ENCODE assay signal across 18 cellular contexts in the genomic region with DNA sequence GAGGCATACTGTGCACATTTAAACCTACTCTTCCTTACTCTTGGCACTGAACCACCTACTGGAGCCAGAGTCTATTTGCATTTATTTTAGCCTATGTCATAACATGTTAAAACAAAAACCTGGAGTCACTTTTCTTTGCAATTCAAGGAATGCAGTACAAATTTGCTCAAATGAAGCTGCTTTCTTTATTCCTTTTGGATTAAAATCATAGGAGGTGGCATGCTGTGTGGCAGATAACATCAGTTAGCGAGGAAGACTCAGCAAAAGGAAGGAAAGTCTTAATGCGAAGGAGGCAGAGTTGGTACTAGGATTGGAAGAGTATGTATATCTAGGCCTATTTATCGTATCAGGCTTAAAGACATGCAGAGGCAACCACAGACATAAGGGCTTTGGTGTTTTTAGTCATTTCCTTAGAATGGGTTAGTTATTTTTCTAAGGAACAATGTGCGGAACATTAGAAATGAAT.
DNase-seq lines count a peak whose midpoint lies in the region; ATAC-seq and TF ChIP-seq lines count a peak whose summit lies in the region.
"Had no signal": no experiment of that assay in that cellular context is flagged by ENCODE, and none has a peak within 500 bp of the region (broad histone marks: within the 10 kb centered on the region; RNA-seq: fewer than 3 reads in every experiment).

No MANE protein-coding gene starts in this region.

- CTCF ChIA-PET in activated CD4-positive, alpha-beta T cell treated with anti-CD3 and anti-CD28 coated beads, Interleukin-2, amount 10 ng/mL, durations not matched to agents 7 days and 5 days (lab: Charles Lee), result interaction anchor here (1.5 kb wide), 1 partner anchor 17 kb away, joined by 3 read pairs; no protein-coding TSS in a partner anchor

- H3K36me3 ChIP-seq in Karpas-422 (ENCODE audit: insufficient read depth, low read length), result no peaks in the 10 kb centered on the region
- H3K36me3 ChIP-seq: adrenal gland had no signal

- no peaks in the 10 kb centered on the region for H3K4me1 ChIP-seq in Karpas-422 (ENCODE audit: low read length)

- H3K9ac ChIP-seq in Karpas-422 (ENCODE audit: low read length), result no peak overlapping the region

- ATAC-seq in GM18498 (IDR thresholded peaks at IDR 0.05; ENCODE audit: unreplicated experiment), result no peak
- ATAC-seq: activated CD8-positive, alpha-beta T cell treated with anti-CD3 and anti-CD28 coated beads for 36 hours; GM23338 had no signal

- H4K20me1 ChIP-seq in Karpas-422 (ENCODE audit: insufficient read depth, low read depth, low read length), result no peaks in the 10 kb centered on the region

- POLR2A ChIA-PET in activated CD4-positive, alpha-beta T cell treated with anti-CD3 and anti-CD28 coated beads, Interleukin-2, amount 10 ng/mL, durations not matched to agents 7 days and 5 days (lab: Charles Lee), result interaction anchor here (0.7 kb wide), 1 partner anchor 115 kb away, joined by 3 read pairs; no protein-coding TSS in a partner anchor

- no peak overlapping the region for H3K4me3 ChIP-seq in Karpas-422 (ENCODE audit: low read length)
- H3K4me3 ChIP-seq: adrenal gland, GM23338 had no signal

- no peak overlapping the region for H3K27ac ChIP-seq in Karpas-422 (ENCODE audit: low read length)
- H3K27ac ChIP-seq: 22Rv1, adrenal gland had no signal

- no peaks in the 10 kb centered on the region for H3K27me3 Mint-ChIP-seq in activated CD4-positive, alpha-beta T cell treated with anti-CD3 and anti-CD28 coated beads, Interleukin-2, amount 10 ng/mL, durations not matched to agents 7 days and 5 days
- no peaks in the 10 kb centered on the region for H3K27me3 Mint-ChIP-seq in T-helper 2 cell treated with Interferon-gamma antibody and Interleukin-4, amounts not matched to agents 5 μg/mL and 100 μg/mL, for 36 hours (ENCODE audit: low read depth)
- peaks cover 33% of the 10 kb centered on the region for H3K27me3 Mint-ChIP-seq in progenitor cell of endocrine pancreas
- H3K27me3 Mint-ChIP-seq: activated CD8-positive, alpha-beta T cell treated with anti-CD3 and anti-CD28 coated beads for 36 hours had no signal

- no peak overlapping the region for H3K4me2 ChIP-seq in Karpas-422 (ENCODE audit: low read depth, low read length, poor library complexity, severe bottlenecking)
- H3K4me2 ChIP-seq: GM23338 had no signal

- no peaks in the 10 kb centered on the region for H3K9me2 ChIP-seq in Karpas-422 (replicated peaks; ENCODE audit: insufficient read depth, low read length)

- H3K36me3 Mint-ChIP-seq in activated CD4-positive, alpha-beta T cell treated with anti-CD3 and anti-CD28 coated beads, Interleukin-2, amount 10 ng/mL, durations not matched to agents 7 days and 5 days (ENCODE audit: low read depth), result peaks cover 65% of the 10 kb centered on the region
- peaks cover 60% of the 10 kb centered on the region for H3K36me3 Mint-ChIP-seq in T-helper 2 cell treated with Interferon-gamma antibody and Interleukin-4, amounts not matched to agents 5 μg/mL and 100 μg/mL, for 36 hours (ENCODE audit: low read depth)
- H3K36me3 Mint-ChIP-seq in progenitor cell of endocrine pancreas (ENCODE audit: insufficient read depth), result peaks cover 18% of the 10 kb centered on the region

- no peak for TF ChIP-seq CTCF in progenitor cell of endocrine pancreas (IDR thresholded peaks at IDR 0.05; ENCODE audit: unreplicated experiment)

- DNase-seq in activated CD4-positive, alpha-beta T cell treated with anti-CD3 and anti-CD28 coated beads, Interleukin-2, amount 10 ng/mL, durations not matched to agents 7 days and 5 days, result no peak
- DNase-seq in activated CD4-positive, alpha-beta T cell treated with anti-CD3 and anti-CD28 coated beads, Interleukin-2, amount 50 U/mL, for 1 hour, result no peak
- DNase-seq in T-helper 2 cell treated with Interferon-gamma antibody and Interleukin-4, amounts not matched to agents 5 μg/mL and 100 μg/mL, for 36 hours (ENCODE audit: low spot score), result no peak
- DNase-seq in fibroblast of peridontal ligament (ENCODE audit: extremely low read depth), result peak; percentile 45
- no peak for DNase-seq in progenitor cell of endocrine pancreas (ENCODE audit: low spot score, unreplicated experiment)
- DNase-seq in NCI-H2196 (lab: John Stamatoyannopoulos, UW; ENCODE audit: unreplicated experiment), result no peak
- DNase-seq in Karpas-422, result no peak
- DNase-seq: activated CD8-positive, alpha-beta T cell treated with anti-CD3 and anti-CD28 coated beads for 36 hours; adrenal gland; C1 segment of cervical spinal cord; foreskin fibroblast; NCI-H2029 treated with DMSO at 0.1 percent for 48 hours; NCI-H524; RPMI8226; stimulated activated CD4-positive, alpha-beta T cell treated with anti-CD3 and anti-CD28 coated beads, Interleukin-12 subunit alpha, Interleukin-12 subunit beta, amount 100 ng/mL, for 4 hours had no signal

- H3K27me3 ChIP-seq in Karpas-422 (ENCODE audit: low read length), result no peaks in the 10 kb centered on the region
- H3K27me3 ChIP-seq: adrenal gland had no signal

- H3K4me3 Mint-ChIP-seq in activated CD4-positive, alpha-beta T cell treated with anti-CD3 and anti-CD28 coated beads, Interleukin-2, amount 10 ng/mL, durations not matched to agents 7 days and 5 days, result no peak overlapping the region
- peak overlapping the region; percentile 29 for H3K4me3 Mint-ChIP-seq in T-helper 2 cell treated with Interferon-gamma antibody and Interleukin-4, amounts not matched to agents 5 μg/mL and 100 μg/mL, for 36 hours
- no peak overlapping the region for H3K4me3 Mint-ChIP-seq in progenitor cell of endocrine pancreas (ENCODE audit: low read depth)
- H3K4me3 Mint-ChIP-seq: activated CD8-positive, alpha-beta T cell treated with anti-CD3 and anti-CD28 coated beads for 36 hours; GM23338 had no signal

- H3K27ac Mint-ChIP-seq in activated CD4-positive, alpha-beta T cell treated with anti-CD3 and anti-CD28 coated beads, Interleukin-2, amount 10 ng/mL, durations not matched to agents 7 days and 5 days, result peak overlapping the region; percentile 21
- H3K27ac Mint-ChIP-seq in T-helper 2 cell treated with Interferon-gamma antibody and Interleukin-4, amounts not matched to agents 5 μg/mL and 100 μg/mL, for 36 hours, result peak overlapping the region; percentile 81
- H3K27ac Mint-ChIP-seq in progenitor cell of endocrine pancreas, result peak overlapping the region; percentile 14
- H3K27ac Mint-ChIP-seq: GM23338 had no signal

- peaks cover 69% of the 10 kb centered on the region for H3K4me1 Mint-ChIP-seq in activated CD4-positive, alpha-beta T cell treated with anti-CD3 and anti-CD28 coated beads, Interleukin-2, amount 10 ng/mL, durations not matched to agents 7 days and 5 days
- H3K4me1 Mint-ChIP-seq in T-helper 2 cell treated with Interferon-gamma antibody and Interleukin-4, amounts not matched to agents 5 μg/mL and 100 μg/mL, for 36 hours (ENCODE audit: low read depth), result peaks cover 67% of the 10 kb centered on the region
- no peaks in the 10 kb centered on the region for H3K4me1 Mint-ChIP-seq in progenitor cell of endocrine pancreas (ENCODE audit: low read depth)

- H3K9me3 ChIP-seq in Karpas-422 (ENCODE audit: low read length), result no peaks in the 10 kb centered on the region
- H3K9me3 ChIP-seq: adrenal gland had no signal

- no peaks in the 10 kb centered on the region for H3K79me2 ChIP-seq in Karpas-422 (ENCODE audit: low read length)

- peaks cover 26% of the 10 kb centered on the region for H3K9me3 Mint-ChIP-seq in activated CD4-positive, alpha-beta T cell treated with anti-CD3 and anti-CD28 coated beads, Interleukin-2, amount 10 ng/mL, durations not matched to agents 7 days and 5 days
- peaks cover 15% of the 10 kb centered on the region for H3K9me3 Mint-ChIP-seq in T-helper 2 cell treated with Interferon-gamma antibody and Interleukin-4, amounts not matched to agents 5 μg/mL and 100 μg/mL, for 36 hours
- H3K9me3 Mint-ChIP-seq in progenitor cell of endocrine pancreas (ENCODE audit: low read depth), result no peaks in the 10 kb centered on the region
- H3K9me3 Mint-ChIP-seq: activated CD8-positive, alpha-beta T cell treated with anti-CD3 and anti-CD28 coated beads for 36 hours; GM23338 had no signal

- no peak overlapping the region for H2AFZ ChIP-seq in Karpas-422 (ENCODE audit: low read length)
- H2AFZ ChIP-seq: GM23338 had no signal

Comparison
In these comparisons a context has a peak if more than half of its experiments do, and no peak if none do; other contexts are left out.
1. H3K27ac Mint-ChIP-seq: peak in every context shown above with its lines; median percentile 81 in T-helper 2 cell treated with Interferon-gamma antibody and Interleukin-4, amounts not matched to agents 5 μg/mL and 100 μg/mL, for 36 hours; 21 in activated CD4-positive, alpha-beta T cell treated with anti-CD3 and anti-CD28 coated beads, Interleukin-2, amount 10 ng/mL, durations not matched to agents 7 days and 5 days; 14 in progenitor cell of endocrine pancreas.